ENCODE assay signal across 8 cellular contexts in genomic region chr5:28766565-28767158, GRCh38.
DNase-seq lines count a peak whose midpoint lies in the region; ATAC-seq and TF ChIP-seq lines count a peak whose summit lies in the region.

No MANE protein-coding gene starts in this region.

- TF ChIP-seq CTCF in VCaP (conservative IDR thresholded peaks at IDR 0.05) = peak; percentile 72

- ATAC-seq in HG02642 (IDR thresholded peaks at IDR 0.05; ENCODE audit: poor library complexity, unreplicated experiment) (no peak), GM19395 (IDR thresholded peaks at IDR 0.05; ENCODE audit: unreplicated experiment) (no peak), HG02870 (IDR thresholded peaks at IDR 0.05; ENCODE audit: unreplicated experiment) (no peak)

- H3K27ac ChIP-seq in VCaP = no peak overlapping the region

- H3K4me3 ChIP-seq in H7 (ENCODE audit: insufficient read depth, low read depth, low read length) = no peak overlapping the region

- DNase-seq in H7 = peak; percentile 2
- peak; percentile 69 for DNase-seq in NCI-H2171 treated with DMSO at 0.1 percent for 48 hours (lab: John Stamatoyannopoulos, UW)
- peak; percentile 73 for DNase-seq in left kidney (ENCODE audit: low read depth, low spot score)
- no peak for DNase-seq in stimulated activated CD4-positive, alpha-beta T cell treated with anti-CD3 and anti-CD28 coated beads, Interleukin-4, amount 100 ng/mL, for 4 hours

- no peaks in the 10 kb centered on the region for H3K36me3 ChIP-seq in H7 (replicated peaks; ENCODE audit: control insufficient read depth, insufficient read depth, low read length)

- H3K27me3 ChIP-seq in H7 (ENCODE audit: control insufficient read depth, insufficient read depth, low read length) = no peaks in the 10 kb centered on the region; the same call in 1 of the 2 replicates

Comparison
In these comparisons a context has a peak if more than half of its experiments do, and no peak if none do; other contexts are left out.
1. DNase-seq: peak in H7 (single experiment), NCI-H2171 treated with DMSO at 0.1 percent for 48 hours (single experiment) and left kidney (single experiment); none in stimulated activated CD4-positive, alpha-beta T cell treated with anti-CD3 and anti-CD28 coated beads, Interleukin-4, amount 100 ng/mL, for 4 hours (0 of 2).